ENCODE assay signal across 12 cellular contexts in the genomic region with DNA sequence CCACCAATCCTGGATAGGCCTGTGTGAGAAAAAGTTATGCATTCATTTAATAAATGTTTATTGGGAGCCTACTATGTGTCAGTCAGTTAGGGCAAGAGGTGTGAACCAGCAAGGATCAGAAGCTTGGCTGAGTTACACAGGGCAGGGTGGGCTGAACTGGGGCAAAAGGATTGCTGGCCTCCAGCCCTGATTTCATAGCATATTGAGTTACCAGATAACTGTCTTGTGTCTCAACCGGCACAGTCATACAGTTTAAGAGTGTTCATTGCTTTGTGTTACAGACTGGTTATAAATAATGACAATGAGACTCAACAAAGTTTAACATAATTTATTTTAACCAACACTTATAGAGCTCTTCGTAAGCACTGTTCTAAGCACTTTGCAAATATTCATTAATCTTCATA.
A peak's percentile ranks its signal among the peaks of the same experiment; 100 is the strongest.
DNase-seq lines count a peak whose midpoint lies in the region; ATAC-seq and TF ChIP-seq lines count a peak whose summit lies in the region.
"Had no signal": no experiment of that assay in that cellular context is flagged by ENCODE, and none has a peak within 500 bp of the region (broad histone marks: within the 10 kb centered on the region; RNA-seq: fewer than 3 reads in every experiment).

No MANE protein-coding gene starts in this region.

- H3K27ac ChIP-seq in coronary artery: no peak overlapping the region
- H3K27ac ChIP-seq: VCaP had no signal

- no peak for ATAC-seq in activated CD8-positive, alpha-beta T cell treated with anti-CD3 and anti-CD28 coated beads for 36 hours
- ATAC-seq in GM18511 (IDR thresholded peaks at IDR 0.05; ENCODE audit: unreplicated experiment): no peak
- ATAC-seq in HG02852 (IDR thresholded peaks at IDR 0.05; ENCODE audit: unreplicated experiment): no peak

- in situ Hi-C loops in ACHN (cut with HindIII; ENCODE audit: low pct_ligation_motif_present, low pct_unique_long_range_greater_than_20kb, low sequenced_read_pairs): no loop called here

- peaks cover 54% of the 10 kb centered on the region for H3K4me1 Mint-ChIP-seq in HFFc6 (ENCODE audit: low read depth)
- H3K4me1 Mint-ChIP-seq in activated CD8-positive, alpha-beta T cell treated with anti-CD3 and anti-CD28 coated beads for 36 hours (ENCODE audit: low read depth): peaks cover 31% of the 10 kb centered on the region

- no peaks in the 10 kb centered on the region for H3K9me3 Mint-ChIP-seq in HFFc6
- H3K9me3 Mint-ChIP-seq in activated CD8-positive, alpha-beta T cell treated with anti-CD3 and anti-CD28 coated beads for 36 hours: no peaks in the 10 kb centered on the region
- H3K9me3 Mint-ChIP-seq: activated T-helper 1 cell treated with anti-CD3 and anti-CD28 coated beads, Interleukin-12 subunit alpha, Interleukin-12 subunit beta, Interleukin-2, Interleukin-4 antibody, amounts not matched to agents 30 ng/mL and 10 ng/mL and 1 ng/mL, durations not matched to agents 14 hours and 24 hours and 36 hours; CD4-positive, alpha-beta T cell had no signal

- intact Hi-C loops in activated CD8-positive, alpha-beta T cell treated with anti-CD3 and anti-CD28 coated beads for 36 hours (cut with micrococcal nuclease): no loop called here

- CTCF ChIA-PET in activated CD8-positive, alpha-beta T cell treated with anti-CD3 and anti-CD28 coated beads for 36 hours (lab: Charles Lee): interaction anchor here (1.9 kb wide), 1 partner anchor 8 kb away, joined by 4 read pairs; no protein-coding TSS in a partner anchor

- H3K4me3 ChIP-seq in coronary artery: no peak overlapping the region

- POLR2A ChIA-PET in activated CD8-positive, alpha-beta T cell treated with anti-CD3 and anti-CD28 coated beads for 36 hours (lab: Charles Lee): no interaction called here

- no peak for TF ChIP-seq CTCF in HFFc6 (IDR thresholded peaks at IDR 0.05)
- no peak for TF ChIP-seq CTCF in activated CD8-positive, alpha-beta T cell treated with anti-CD3 and anti-CD28 coated beads for 36 hours (IDR thresholded peaks at IDR 0.05)
- TF ChIP-seq CTCF in coronary artery (IDR thresholded peaks at IDR 0.05): no peak

- H3K27ac Mint-ChIP-seq in HFFc6: peak overlapping the region; percentile 82
- no peak overlapping the region for H3K27ac Mint-ChIP-seq in activated CD8-positive, alpha-beta T cell treated with anti-CD3 and anti-CD28 coated beads for 36 hours
- H3K27ac Mint-ChIP-seq: activated T-helper 1 cell treated with anti-CD3 and anti-CD28 coated beads, Interleukin-12 subunit alpha, Interleukin-12 subunit beta, Interleukin-2, Interleukin-4 antibody, amounts not matched to agents 30 ng/mL and 10 ng/mL and 1 ng/mL, durations not matched to agents 14 hours and 24 hours and 36 hours; CD4-positive, alpha-beta T cell had no signal

- peak; percentile 65 for DNase-seq in ACHN
- DNase-seq in HFFc6: peak; percentile 82
- peak; percentile 93 for DNase-seq in amniotic epithelial cell (ENCODE audit: low read depth)
- DNase-seq in hepatic stellate cell (ENCODE audit: low spot score): peak; percentile 52
- DNase-seq in activated CD8-positive, alpha-beta T cell treated with anti-CD3 and anti-CD28 coated beads for 36 hours: no peak
- DNase-seq in coronary artery (ENCODE audit: low spot score): no peak
- DNase-seq: CD4-positive, alpha-beta T cell; kidney had no signal

- H3K4me3 Mint-ChIP-seq in HFFc6: peak overlapping the region; percentile 49
- H3K4me3 Mint-ChIP-seq in activated CD8-positive, alpha-beta T cell treated with anti-CD3 and anti-CD28 coated beads for 36 hours: no peak overlapping the region
- H3K4me3 Mint-ChIP-seq: activated T-helper 1 cell treated with anti-CD3 and anti-CD28 coated beads, Interleukin-12 subunit alpha, Interleukin-12 subunit beta, Interleukin-2, Interleukin-4 antibody, amounts not matched to agents 30 ng/mL and 10 ng/mL and 1 ng/mL, durations not matched to agents 14 hours and 24 hours and 36 hours; CD4-positive, alpha-beta T cell had no signal

- H3K36me3 Mint-ChIP-seq in HFFc6 (ENCODE audit: low read depth): no peaks in the 10 kb centered on the region
- no peaks in the 10 kb centered on the region for H3K36me3 Mint-ChIP-seq in activated CD8-positive, alpha-beta T cell treated with anti-CD3 and anti-CD28 coated beads for 36 hours (ENCODE audit: low read depth)

- H3K27me3 Mint-ChIP-seq in HFFc6 (ENCODE audit: insufficient read depth): peaks cover 11% of the 10 kb centered on the region
- H3K27me3 Mint-ChIP-seq in activated CD8-positive, alpha-beta T cell treated with anti-CD3 and anti-CD28 coated beads for 36 hours: no peaks in the 10 kb centered on the region
- H3K27me3 Mint-ChIP-seq: CD4-positive, alpha-beta T cell had no signal

Comparison
In these comparisons a context has a peak if more than half of its experiments do, and no peak if none do; other contexts are left out.
1. DNase-seq: peak in ACHN (single experiment), HFFc6 (single experiment), amniotic epithelial cell (single experiment) and hepatic stellate cell (single experiment); none in activated CD8-positive, alpha-beta T cell treated with anti-CD3 and anti-CD28 coated beads for 36 hours (single experiment) and coronary artery (single experiment).